ENCODE assay signal across 12 cellular contexts in genomic region chr11:85756401-85757200, GRCh38. TPM values are rescaled to one million over a fixed set of nuclear protein-coding genes. Genes with fewer than 3 reads are reported as not detected.
DNase-seq lines count a peak whose midpoint lies in the region; ATAC-seq and TF ChIP-seq lines count a peak whose summit lies in the region.
"Had no signal": no experiment of that assay in that cellular context is flagged by ENCODE, and none has a peak within 500 bp of the region (broad histone marks: within the 10 kb centered on the region; RNA-seq: fewer than 3 reads in every experiment).

No MANE protein-coding gene starts in this region.

- H3K4me2 ChIP-seq in Loucy (ENCODE audit: low read depth, low read length, poor library complexity, severe bottlenecking), result peak overlapping the region; percentile 71
- H3K4me2 ChIP-seq: BLaER1 had no signal

- H3K27me3 Mint-ChIP-seq in CD4-positive, CD25-positive, alpha-beta regulatory T cell, result peaks cover 6% of the 10 kb centered on the region
- no peaks in the 10 kb centered on the region for H3K27me3 Mint-ChIP-seq in activated T-helper 17 cell treated with anti-CD3 and anti-CD28 coated beads, Interleukin-2, amount 50 U/mL, for 72 hours

- 0 out of 2 replicates have a peak, but pooled peaks cover 5% of the 10 kb centered on the region for H3F3A ChIP-seq in Loucy (ENCODE audit: low read depth)

- peak overlapping the region; percentile 27 for H3K4me3 ChIP-seq in CD4-positive, CD25-positive, alpha-beta regulatory T cell (ENCODE audit: low read depth, low read length)
- H3K4me3 ChIP-seq in Loucy (ENCODE audit: low read length, poor library complexity, severe bottlenecking), result peak overlapping the region; percentile 43
- H3K4me3 ChIP-seq: BLaER1, lower lobe of right lung had no signal

- H3K4me1 ChIP-seq in CD4-positive, CD25-positive, alpha-beta regulatory T cell (ENCODE audit: control insufficient read depth, insufficient read depth, low read length, poor library complexity, severe bottlenecking), result peaks cover 50% of the 10 kb centered on the region
- H3K4me1 ChIP-seq in Loucy (ENCODE audit: insufficient read depth, low read length, poor library complexity, severe bottlenecking), result peaks cover 74% of the 10 kb centered on the region
- H3K4me1 ChIP-seq: BLaER1 had no signal

- DNase-seq in CD4-positive, CD25-positive, alpha-beta regulatory T cell, result peak in 2 of 3 donors; percentile 48 to 69
- DNase-seq in left colon, result peak; percentile 71 to 83
- DNase-seq: hippocampal formation, lower lobe of right lung had no signal

- no peak for ATAC-seq in CD4-positive, CD25-positive, alpha-beta regulatory T cell (ENCODE audit: low read depth in 2 of 2)
- peak; percentile 10 for ATAC-seq in activated T-helper 17 cell treated with anti-CD3 and anti-CD28 coated beads, Interleukin-2, amount 50 U/mL, for 72 hours (replicated peaks)
- ATAC-seq in left colon (peak; percentile 91), HG03571 (IDR thresholded peaks at IDR 0.05; ENCODE audit: unreplicated experiment) (no peak), GM18517 (IDR thresholded peaks at IDR 0.05; ENCODE audit: unreplicated experiment) (no peak), HG02678 (IDR thresholded peaks at IDR 0.05; ENCODE audit: unreplicated experiment) (no peak), HG03196 (IDR thresholded peaks at IDR 0.05; ENCODE audit: unreplicated experiment) (no peak)
- ATAC-seq: lower lobe of right lung; stimulated activated memory B cell treated with anti-CD40 and anti-IgM and Interleukin-4, amounts not matched to agents 10 μg/mL and 1 μg/mL and 100 μg/mL, for 72 hours had no signal

- intact Hi-C loops in left colon (cut with DNase I, micrococcal nuclease), result no loop called here

- no peaks in the 10 kb centered on the region for H3K79me2 ChIP-seq in Loucy (ENCODE audit: insufficient read depth, low read length)

- peaks cover 0 to 2% (median 0%) of the 10 kb centered on the region in 7 donors for H3K9me3 Mint-ChIP-seq in CD4-positive, CD25-positive, alpha-beta regulatory T cell
- H3K9me3 Mint-ChIP-seq in activated T-helper 17 cell treated with anti-CD3 and anti-CD28 coated beads, Interleukin-2, amount 50 U/mL, for 72 hours, result no peaks in the 10 kb centered on the region
- H3K9me3 Mint-ChIP-seq: stimulated activated memory B cell treated with anti-CD40 and anti-IgM and Interleukin-4, amounts not matched to agents 10 μg/mL and 1 μg/mL and 100 μg/mL, for 72 hours had no signal

- H3K4me3 Mint-ChIP-seq in CD4-positive, CD25-positive, alpha-beta regulatory T cell, result peak overlapping the region in 3 of 4 donors; percentile 33 to 78 (median 66)
- peak overlapping the region; percentile 60 for H3K4me3 Mint-ChIP-seq in activated T-helper 17 cell treated with anti-CD3 and anti-CD28 coated beads, Interleukin-2, amount 50 U/mL, for 72 hours
- H3K4me3 Mint-ChIP-seq: stimulated activated memory B cell treated with anti-CD40 and anti-IgM and Interleukin-4, amounts not matched to agents 10 μg/mL and 1 μg/mL and 100 μg/mL, for 72 hours had no signal

- no peaks in the 10 kb centered on the region for H3K27me3 ChIP-seq in CD4-positive, CD25-positive, alpha-beta regulatory T cell (ENCODE audit: control insufficient read depth, insufficient read depth, low read length)
- peaks cover 27% of the 10 kb centered on the region for H3K27me3 ChIP-seq in Loucy (ENCODE audit: insufficient read depth, low read length, poor library complexity, severe bottlenecking)
- H3K27me3 ChIP-seq: BLaER1 had no signal

- no peak for TF ChIP-seq CTCF in Loucy (conservative IDR thresholded peaks at IDR 0.05; ENCODE audit: low read length)

- no peak overlapping the region for H3K27ac ChIP-seq in CD4-positive, CD25-positive, alpha-beta regulatory T cell (ENCODE audit: insufficient read depth, low read length, poor library complexity, severe bottlenecking)
- H3K27ac ChIP-seq: BLaER1, lower lobe of right lung had no signal

- H3K9ac ChIP-seq in Loucy (ENCODE audit: low read depth, low read length, poor library complexity, severe bottlenecking), result peak overlapping the region; percentile 9
- H3K9ac ChIP-seq: BLaER1 had no signal

- H3K36me3 Mint-ChIP-seq in CD4-positive, CD25-positive, alpha-beta regulatory T cell, result no peaks in the 10 kb centered on the region
- peaks cover 9% of the 10 kb centered on the region for H3K36me3 Mint-ChIP-seq in activated T-helper 17 cell treated with anti-CD3 and anti-CD28 coated beads, Interleukin-2, amount 50 U/mL, for 72 hours (ENCODE audit: low read depth)
- H3K36me3 Mint-ChIP-seq: stimulated activated memory B cell treated with anti-CD40 and anti-IgM and Interleukin-4, amounts not matched to agents 10 μg/mL and 1 μg/mL and 100 μg/mL, for 72 hours had no signal

- no peaks in the 10 kb centered on the region for H3K9me3 ChIP-seq in CD4-positive, CD25-positive, alpha-beta regulatory T cell (ENCODE audit: control insufficient read depth in 2 of 2, low read length in 2 of 2)
- H3K9me3 ChIP-seq in Loucy (ENCODE audit: insufficient read depth, low read depth, low read length), result no peaks in the 10 kb centered on the region
- H3K9me3 ChIP-seq: BLaER1, lower lobe of right lung had no signal

- H3K27ac Mint-ChIP-seq in CD4-positive, CD25-positive, alpha-beta regulatory T cell, result peak overlapping the region in 2 of 3 donors; percentile 84 to 89
- peak overlapping the region; percentile 45 for H3K27ac Mint-ChIP-seq in activated T-helper 17 cell treated with anti-CD3 and anti-CD28 coated beads, Interleukin-2, amount 50 U/mL, for 72 hours
- H3K27ac Mint-ChIP-seq: stimulated activated memory B cell treated with anti-CD40 and anti-IgM and Interleukin-4, amounts not matched to agents 10 μg/mL and 1 μg/mL and 100 μg/mL, for 72 hours had no signal

- H2AFZ ChIP-seq in Loucy (ENCODE audit: low read length), result no peak overlapping the region

- H3K36me3 ChIP-seq in CD4-positive, CD25-positive, alpha-beta regulatory T cell (ENCODE audit: control insufficient read depth, insufficient read depth, low read length), result no peaks in the 10 kb centered on the region
- H3K36me3 ChIP-seq in Loucy (ENCODE audit: insufficient read depth, low read length), result no peaks in the 10 kb centered on the region
- H3K36me3 ChIP-seq: BLaER1, lower lobe of right lung had no signal

- H3K9me2 ChIP-seq in Loucy (replicated peaks; ENCODE audit: low read depth, low read length), result no peaks in the 10 kb centered on the region

- H4K20me1 ChIP-seq in Loucy (ENCODE audit: insufficient read depth, low read length, poor library complexity, severe bottlenecking), result no peaks in the 10 kb centered on the region
- H4K20me1 ChIP-seq: BLaER1 had no signal

- peaks cover 34 to 78% (median 55%) of the 10 kb centered on the region in 4 donors for H3K4me1 Mint-ChIP-seq in CD4-positive, CD25-positive, alpha-beta regulatory T cell
- H3K4me1 Mint-ChIP-seq in activated T-helper 17 cell treated with anti-CD3 and anti-CD28 coated beads, Interleukin-2, amount 50 U/mL, for 72 hours, result peaks cover 60% of the 10 kb centered on the region
- H3K4me1 Mint-ChIP-seq: stimulated activated memory B cell treated with anti-CD40 and anti-IgM and Interleukin-4, amounts not matched to agents 10 μg/mL and 1 μg/mL and 100 μg/mL, for 72 hours had no signal

RNA-seq across cellular contexts. Expression of gene SYTL2, which starts 54.3 kb away (rescaled TPM):
- total RNA-seq in CD4-positive, CD25-positive, alpha-beta regulatory T cell, result 40.0 TPM
- polyA plus RNA-seq in CD4-positive, CD25-positive, alpha-beta regulatory T cell, result 1 to 10 TPM; 4.5 to 6.8 (median 5.1) TPM
- 10 to 100 TPM; 10.5 to 12.1 TPM for total RNA-seq in activated T-helper 17 cell treated with anti-CD3 and anti-CD28 coated beads, Interleukin-2, amount 50 U/mL, for 72 hours
- total RNA-seq in left colon, result 100 to 1,000 TPM; 300 to 306 TPM

Comparison
In these comparisons a context has a peak if more than half of its experiments do, and no peak if none do; other contexts are left out.
1. ATAC-seq: peak in activated T-helper 17 cell treated with anti-CD3 and anti-CD28 coated beads, Interleukin-2, amount 50 U/mL, for 72 hours (single experiment) and left colon (single experiment); none in CD4-positive, CD25-positive, alpha-beta regulatory T cell (0 of 2), HG03571 (single experiment), GM18517 (single experiment), HG02678 (single experiment) and HG03196 (single experiment).